8 cellular contexts compared by ENCODE assay signal in the genomic region with DNA sequence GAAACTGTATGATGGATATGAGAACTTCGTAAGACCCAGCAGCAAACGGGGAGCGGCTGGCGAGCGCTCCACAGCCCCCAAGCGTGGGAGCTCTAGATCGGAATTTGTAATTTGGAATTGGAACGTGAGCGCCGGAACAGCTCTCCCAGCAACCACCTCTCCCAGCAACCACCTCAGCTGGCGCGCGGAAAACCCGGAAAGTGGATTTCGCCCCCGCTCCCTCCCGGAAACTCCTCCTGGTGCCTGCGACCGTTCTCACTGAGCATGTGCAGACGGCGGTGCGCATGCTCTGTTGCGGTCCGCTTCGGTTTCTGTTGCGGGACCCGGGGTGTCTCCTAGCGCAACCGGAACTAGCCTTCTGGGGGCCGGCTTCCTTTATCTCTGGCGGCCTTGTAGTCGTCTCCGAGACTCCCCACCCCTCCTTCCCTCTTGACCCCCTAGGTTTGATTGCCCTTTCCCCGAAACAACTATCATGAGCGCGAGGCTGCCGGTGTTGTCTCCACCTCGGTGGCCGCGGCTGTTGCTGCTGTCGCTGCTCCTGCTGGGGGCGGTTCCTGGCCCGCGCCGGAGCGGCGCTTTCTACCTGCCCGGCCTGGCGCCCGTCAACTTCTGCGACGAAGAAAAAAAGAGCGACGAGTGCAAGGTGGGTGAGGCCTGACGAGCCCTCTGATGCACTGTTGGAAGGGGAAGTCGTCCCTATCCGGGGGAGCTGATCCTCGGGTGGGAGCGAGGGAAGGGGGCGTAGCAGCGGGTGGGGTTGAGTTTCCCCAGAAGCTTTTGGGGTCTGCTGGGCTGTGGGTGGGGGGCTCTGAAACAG. TPM values are rescaled to one million over a fixed set of nuclear protein-coding genes. Genes with fewer than 3 reads are reported as not detected.
DNase-seq lines count a peak whose midpoint lies in the region; ATAC-seq and TF ChIP-seq lines count a peak whose summit lies in the region.

A gene with protein sequence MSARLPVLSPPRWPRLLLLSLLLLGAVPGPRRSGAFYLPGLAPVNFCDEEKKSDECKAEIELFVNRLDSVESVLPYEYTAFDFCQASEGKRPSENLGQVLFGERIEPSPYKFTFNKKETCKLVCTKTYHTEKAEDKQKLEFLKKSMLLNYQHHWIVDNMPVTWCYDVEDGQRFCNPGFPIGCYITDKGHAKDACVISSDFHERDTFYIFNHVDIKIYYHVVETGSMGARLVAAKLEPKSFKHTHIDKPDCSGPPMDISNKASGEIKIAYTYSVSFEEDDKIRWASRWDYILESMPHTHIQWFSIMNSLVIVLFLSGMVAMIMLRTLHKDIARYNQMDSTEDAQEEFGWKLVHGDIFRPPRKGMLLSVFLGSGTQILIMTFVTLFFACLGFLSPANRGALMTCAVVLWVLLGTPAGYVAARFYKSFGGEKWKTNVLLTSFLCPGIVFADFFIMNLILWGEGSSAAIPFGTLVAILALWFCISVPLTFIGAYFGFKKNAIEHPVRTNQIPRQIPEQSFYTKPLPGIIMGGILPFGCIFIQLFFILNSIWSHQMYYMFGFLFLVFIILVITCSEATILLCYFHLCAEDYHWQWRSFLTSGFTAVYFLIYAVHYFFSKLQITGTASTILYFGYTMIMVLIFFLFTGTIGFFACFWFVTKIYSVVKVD (plus strand): TSS at position 338 of the 817 bp plus-strand sequence. CDS start 135 bp downstream, at position 473.

- ATAC-seq in HG02870 (IDR thresholded peaks at IDR 0.05; ENCODE audit: unreplicated experiment) (peak; percentile 52), left cardiac atrium (peak; percentile 87 to 91)

- in situ Hi-C loops in GM13976 (cut with MboI; ENCODE audit: low sequenced_read_pairs, unreplicated experiment), result no loop called here

- peak within 1 kb of the TSS; percentile 93 for H3K27ac Mint-ChIP-seq in T-helper 1 cell treated with Interleukin-12 subunit alpha and Interleukin-12 subunit beta and Interleukin-4 antibody, amounts not matched to agents 30 μg/mL and 1 μg/mL, for 36 hours
- peak within 1 kb of the TSS; percentile 99 for H3K27ac Mint-ChIP-seq in progenitor cell of endocrine pancreas

- intact Hi-C loops in left cardiac atrium (cut with DNase I), result no loop called here

- no peaks in the 10 kb centered on the region for H3K27me3 Mint-ChIP-seq in T-helper 1 cell treated with Interleukin-12 subunit alpha and Interleukin-12 subunit beta and Interleukin-4 antibody, amounts not matched to agents 30 μg/mL and 1 μg/mL, for 36 hours (ENCODE audit: low read depth)
- H3K27me3 Mint-ChIP-seq in progenitor cell of endocrine pancreas, result peaks cover under 1% of the 10 kb centered on the region

- peaks cover 60% of the 10 kb centered on the region for H3K4me1 Mint-ChIP-seq in T-helper 1 cell treated with Interleukin-12 subunit alpha and Interleukin-12 subunit beta and Interleukin-4 antibody, amounts not matched to agents 30 μg/mL and 1 μg/mL, for 36 hours (ENCODE audit: low read depth)
- H3K4me1 Mint-ChIP-seq in progenitor cell of endocrine pancreas (ENCODE audit: low read depth), result peaks cover 31% of the 10 kb centered on the region

- peaks cover 11% of the 10 kb centered on the region for H3K36me3 Mint-ChIP-seq in T-helper 1 cell treated with Interleukin-12 subunit alpha and Interleukin-12 subunit beta and Interleukin-4 antibody, amounts not matched to agents 30 μg/mL and 1 μg/mL, for 36 hours (ENCODE audit: low read depth)
- H3K36me3 Mint-ChIP-seq in progenitor cell of endocrine pancreas (ENCODE audit: insufficient read depth), result peaks cover 3% of the 10 kb centered on the region

- TF ChIP-seq CTCF in GM13976 (IDR thresholded peaks at IDR 0.05; ENCODE audit: borderline replicate concordance, control extremely low read depth, extremely low read depth, insufficient read depth, missing control alignments), result no peak
- TF ChIP-seq CTCF in progenitor cell of endocrine pancreas (IDR thresholded peaks at IDR 0.05; ENCODE audit: unreplicated experiment), result no peak

- DNase-seq in GM13976 (ENCODE audit: low spot score) (peak; percentile 92), NCI-H1694 (lab: John Stamatoyannopoulos, UW) (peak; percentile 97), amniotic stem cell (lab: John Stamatoyannopoulos, UW) (peak; percentile 92), left cardiac atrium (peak; percentile 97), progenitor cell of endocrine pancreas (ENCODE audit: low spot score, unreplicated experiment) (peak; percentile 99), ureter (ENCODE audit: low spot score) (peak; percentile 99)

- H3K4me3 Mint-ChIP-seq in T-helper 1 cell treated with Interleukin-12 subunit alpha and Interleukin-12 subunit beta and Interleukin-4 antibody, amounts not matched to agents 30 μg/mL and 1 μg/mL, for 36 hours, result peak within 1 kb of the TSS; percentile 92
- H3K4me3 Mint-ChIP-seq in progenitor cell of endocrine pancreas (ENCODE audit: low read depth), result peak within 1 kb of the TSS; percentile 97

- H3K9me3 Mint-ChIP-seq in T-helper 1 cell treated with Interleukin-12 subunit alpha and Interleukin-12 subunit beta and Interleukin-4 antibody, amounts not matched to agents 30 μg/mL and 1 μg/mL, for 36 hours, result peaks cover 4% of the 10 kb centered on the region
- peaks cover 4% of the 10 kb centered on the region for H3K9me3 Mint-ChIP-seq in progenitor cell of endocrine pancreas (ENCODE audit: low read depth)

RNA-seq across cellular contexts. Expression of the gene that starts here (rescaled TPM):
- total RNA-seq in left cardiac atrium, result 10 to 100 TPM; 71.5 TPM
- 109 and 112 TPM in 2 replicates for total RNA-seq in progenitor cell of endocrine pancreas
- 121 TPM for total RNA-seq in ureter

Comparison
In these comparisons a context has a peak if more than half of its experiments do, and no peak if none do; other contexts are left out.
1. Peak in every context shown above with its lines: DNase-seq and ATAC-seq.